19 cellular contexts compared by ENCODE assay signal in genomic region chr5:105740242-105740641, GRCh38.
"Had no signal": no experiment of that assay in that cellular context is flagged by ENCODE, and none has a peak within 500 bp of the region (broad histone marks: within the 10 kb centered on the region; RNA-seq: fewer than 3 reads in every experiment).

No MANE protein-coding gene starts in this region.

- H3K4me3 ChIP-seq: colonic mucosa, psoas muscle, right lobe of liver, smooth muscle cell, transverse colon, vagina had no signal

- H3K4me2 ChIP-seq: smooth muscle cell had no signal

- DNase-seq: activated CD4-positive, alpha-beta T cell treated with anti-CD3 and anti-CD28 coated beads, Interleukin-2, amount 10 ng/mL, durations not matched to agents 7 days and 5 days; activated naive CD4-positive, alpha-beta T cell; activated naive CD8-positive, alpha-beta T cell treated with anti-CD3 and anti-CD28 coated beads, Interleukin-2, amount 10 ng/mL, durations not matched to agents 7 days and 5 days; central memory CD4-positive, alpha-beta T cell; colonic mucosa; effector CD8-positive, alpha-beta T cell; foreskin melanocyte; immature natural killer cell; occipital lobe; psoas muscle; right lobe of liver; stimulated activated naive CD8-positive, alpha-beta T cell treated with anti-CD3 and anti-CD28 coated beads, Interleukin-15, Interleukin-2, amounts not matched to agents 100 U/mL and 50 U/mL, for 24 hours; transverse colon had no signal

- FAIRE-seq: endothelial cell of umbilical vein had no signal

- H3K4me3 Mint-ChIP-seq: activated CD4-positive, alpha-beta T cell treated with anti-CD3 and anti-CD28 coated beads, Interleukin-2, amount 10 ng/mL, durations not matched to agents 7 days and 5 days; activated naive CD8-positive, alpha-beta T cell treated with anti-CD3 and anti-CD28 coated beads, Interleukin-2, amount 10 ng/mL, durations not matched to agents 7 days and 5 days; activated T-helper 1 cell treated with anti-CD3 and anti-CD28 coated beads, Interleukin-12 subunit alpha, Interleukin-12 subunit beta, Interleukin-2, Interleukin-4 antibody, amounts not matched to agents 30 ng/mL and 10 ng/mL and 1 ng/mL, durations not matched to agents 14 hours and 24 hours and 36 hours; brain; immature natural killer cell; natural killer cell treated with Interleukin-12 subunit alpha and Interleukin-12 subunit beta and Interleukin-15 and Interleukin-18, amount 100 ng/mL, for 72 hours had no signal

- H3K27me3 ChIP-seq: colonic mucosa, right lobe of liver, transverse colon, vagina had no signal

- H3K4me1 ChIP-seq: colonic mucosa, psoas muscle, right lobe of liver, transverse colon, vagina had no signal

- H3K27me3 Mint-ChIP-seq: activated CD4-positive, alpha-beta T cell treated with anti-CD3 and anti-CD28 coated beads, Interleukin-2, amount 10 ng/mL, durations not matched to agents 7 days and 5 days; activated naive CD8-positive, alpha-beta T cell treated with anti-CD3 and anti-CD28 coated beads, Interleukin-2, amount 10 ng/mL, durations not matched to agents 7 days and 5 days; brain; natural killer cell treated with Interleukin-12 subunit alpha and Interleukin-12 subunit beta and Interleukin-15 and Interleukin-18, amount 100 ng/mL, for 72 hours had no signal

- H3K36me3 Mint-ChIP-seq: activated naive CD8-positive, alpha-beta T cell treated with anti-CD3 and anti-CD28 coated beads, Interleukin-2, amount 10 ng/mL, durations not matched to agents 7 days and 5 days; brain; immature natural killer cell; natural killer cell treated with Interleukin-12 subunit alpha and Interleukin-12 subunit beta and Interleukin-15 and Interleukin-18, amount 100 ng/mL, for 72 hours had no signal

- H3K4me1 Mint-ChIP-seq: activated CD4-positive, alpha-beta T cell treated with anti-CD3 and anti-CD28 coated beads, Interleukin-2, amount 10 ng/mL, durations not matched to agents 7 days and 5 days; activated naive CD8-positive, alpha-beta T cell treated with anti-CD3 and anti-CD28 coated beads, Interleukin-2, amount 10 ng/mL, durations not matched to agents 7 days and 5 days; brain; immature natural killer cell had no signal

- H3K36me3 ChIP-seq: colonic mucosa, right lobe of liver, transverse colon, vagina had no signal

- H3K27ac ChIP-seq: colonic mucosa, psoas muscle, right lobe of liver, transverse colon, vagina had no signal

- ATAC-seq: natural killer cell treated with Interleukin-12 subunit alpha and Interleukin-12 subunit beta and Interleukin-15 and Interleukin-18, amount 100 ng/mL, for 72 hours; psoas muscle; right lobe of liver; stimulated activated naive CD8-positive, alpha-beta T cell treated with anti-CD3 and anti-CD28 coated beads, Interleukin-15, Interleukin-2, amounts not matched to agents 100 U/mL and 50 U/mL, for 24 hours had no signal

- H3K9me3 ChIP-seq: colonic mucosa, psoas muscle, right lobe of liver, transverse colon, vagina had no signal

- H3K27ac Mint-ChIP-seq: activated CD4-positive, alpha-beta T cell treated with anti-CD3 and anti-CD28 coated beads, Interleukin-2, amount 10 ng/mL, durations not matched to agents 7 days and 5 days; activated naive CD8-positive, alpha-beta T cell treated with anti-CD3 and anti-CD28 coated beads, Interleukin-2, amount 10 ng/mL, durations not matched to agents 7 days and 5 days; activated T-helper 1 cell treated with anti-CD3 and anti-CD28 coated beads, Interleukin-12 subunit alpha, Interleukin-12 subunit beta, Interleukin-2, Interleukin-4 antibody, amounts not matched to agents 30 ng/mL and 10 ng/mL and 1 ng/mL, durations not matched to agents 14 hours and 24 hours and 36 hours; brain; immature natural killer cell; natural killer cell treated with Interleukin-12 subunit alpha and Interleukin-12 subunit beta and Interleukin-15 and Interleukin-18, amount 100 ng/mL, for 72 hours had no signal
